In the genomic region with DNA sequence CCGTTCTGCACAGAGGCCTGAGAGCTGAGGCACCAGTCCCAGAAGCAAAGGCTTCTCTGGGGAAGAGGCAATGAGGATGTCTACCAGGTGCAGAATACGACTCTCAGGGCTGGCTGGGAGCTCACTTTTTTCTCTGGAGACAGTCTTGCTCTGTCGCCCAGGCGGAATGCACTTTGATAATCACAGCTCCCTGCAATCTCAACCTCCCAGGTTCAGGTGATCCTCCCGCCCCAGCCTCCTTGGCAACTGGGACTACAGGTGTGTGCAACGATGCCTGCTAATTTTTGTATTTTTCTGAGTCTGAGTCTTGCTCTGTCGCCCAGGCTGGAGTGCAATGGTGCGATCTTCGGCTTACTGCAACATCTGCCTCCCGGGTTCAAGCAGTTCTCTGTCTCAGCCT, we compare ENCODE assay signal across 22 cellular contexts.
"Had no signal": no experiment of that assay in that cellular context is flagged by ENCODE, and none has a peak within 500 bp of the region (broad histone marks: within the 10 kb centered on the region; RNA-seq: fewer than 3 reads in every experiment).

No MANE protein-coding gene starts in this region.

- H3K9me3 ChIP-seq: gastrocnemius medialis, ovary, psoas muscle, thoracic aorta, upper lobe of left lung had no signal

- H3K4me3 ChIP-seq: coronary artery, gastrocnemius medialis, ovary, psoas muscle, thoracic aorta, upper lobe of left lung had no signal

- H3K4me1 Mint-ChIP-seq: activated CD4-positive, alpha-beta T cell treated with anti-CD3 and anti-CD28 coated beads, Interleukin-2, amount 10 ng/mL, durations not matched to agents 24 days and 14 days; activated naive CD8-positive, alpha-beta T cell treated with anti-CD3 and anti-CD28 coated beads, Interleukin-2, amount 50 U/mL, for 24 hours; central memory CD8-positive, alpha-beta T cell had no signal

- ATAC-seq: activated CD8-positive, alpha-beta T cell treated with anti-CD3 and anti-CD28 coated beads, Interleukin-2, amount 10 ng/mL, durations not matched to agents 7 days and 5 days; activated naive CD8-positive, alpha-beta T cell treated with anti-CD3 and anti-CD28 coated beads, Interleukin-2, amount 50 U/mL, for 24 hours; activated T-cell treated with anti-CD3 and anti-CD28 coated beads, Interleukin-2, amount 50 U/mL, for 4 hours; gastrocnemius medialis; left ventricle myocardium superior; psoas muscle; right cardiac atrium; stimulated activated memory B cell treated with anti-CD40 and anti-IgM and Interleukin-4, amounts not matched to agents 10 μg/mL and 1 μg/mL and 100 μg/mL, for 72 hours; T-cell had no signal

- H3K27me3 Mint-ChIP-seq: activated CD4-positive, alpha-beta T cell treated with anti-CD3 and anti-CD28 coated beads, Interleukin-2, amount 10 ng/mL, durations not matched to agents 24 days and 14 days; activated naive CD8-positive, alpha-beta T cell treated with anti-CD3 and anti-CD28 coated beads, Interleukin-2, amount 50 U/mL, for 24 hours; central memory CD8-positive, alpha-beta T cell; memory B cell; stimulated activated memory B cell treated with anti-CD40 and anti-IgM and Interleukin-4, amounts not matched to agents 10 μg/mL and 1 μg/mL and 100 μg/mL, for 72 hours; T-cell had no signal

- H3K27me3 ChIP-seq: gastrocnemius medialis, ovary, upper lobe of left lung had no signal

- DNase-seq: activated CD4-positive, alpha-beta T cell treated with anti-CD3 and anti-CD28 coated beads, Interleukin-2, amount 10 ng/mL, durations not matched to agents 24 days and 14 days; activated CD8-positive, alpha-beta T cell treated with anti-CD3 and anti-CD28 coated beads, Interleukin-2, amount 10 ng/mL, durations not matched to agents 7 days and 5 days; activated naive CD4-positive, alpha-beta T cell treated with anti-CD3 and anti-CD28 coated beads for 36 hours; activated naive CD8-positive, alpha-beta T cell treated with anti-CD3 and anti-CD28 coated beads, Interleukin-2, amount 50 U/mL, for 24 hours; activated T-cell treated with anti-CD3 and anti-CD28 coated beads, Interleukin-2, amount 50 U/mL, for 4 hours; aorta; gastrocnemius medialis; kidney glomerular epithelial cell; left ventricle myocardium superior; ovary; small intestine; stimulated activated CD4-positive, alpha-beta T cell treated with anti-CD3 and anti-CD28 coated beads, Interleukin-4, amount 100 ng/mL, for 4 hours; T-cell had no signal

- H3K27ac ChIP-seq: coronary artery, gastrocnemius medialis, ovary, psoas muscle, thoracic aorta had no signal

- H3K36me3 ChIP-seq: ovary had no signal

- H3K27ac Mint-ChIP-seq: activated CD4-positive, alpha-beta T cell treated with anti-CD3 and anti-CD28 coated beads, Interleukin-2, amount 10 ng/mL, durations not matched to agents 24 days and 14 days; activated CD8-positive, alpha-beta T cell treated with anti-CD3 and anti-CD28 coated beads, Interleukin-2, amount 10 ng/mL, durations not matched to agents 7 days and 5 days; activated naive CD4-positive, alpha-beta T cell treated with anti-CD3 and anti-CD28 coated beads for 36 hours; activated naive CD8-positive, alpha-beta T cell treated with anti-CD3 and anti-CD28 coated beads, Interleukin-2, amount 50 U/mL, for 24 hours; T-cell had no signal

- H3K9me3 Mint-ChIP-seq: activated CD4-positive, alpha-beta T cell treated with anti-CD3 and anti-CD28 coated beads, Interleukin-2, amount 10 ng/mL, durations not matched to agents 24 days and 14 days; activated naive CD4-positive, alpha-beta T cell treated with anti-CD3 and anti-CD28 coated beads for 36 hours; activated naive CD8-positive, alpha-beta T cell treated with anti-CD3 and anti-CD28 coated beads, Interleukin-2, amount 50 U/mL, for 24 hours; activated T-cell treated with anti-CD3 and anti-CD28 coated beads, Interleukin-2, amount 50 U/mL, for 4 hours; central memory CD8-positive, alpha-beta T cell; memory B cell; neural crest cell; stimulated activated memory B cell treated with anti-CD40 and anti-IgM and Interleukin-4, amounts not matched to agents 10 μg/mL and 1 μg/mL and 100 μg/mL, for 72 hours; T-cell had no signal

- H3K4me3 Mint-ChIP-seq: activated CD4-positive, alpha-beta T cell treated with anti-CD3 and anti-CD28 coated beads, Interleukin-2, amount 10 ng/mL, durations not matched to agents 24 days and 14 days; activated CD8-positive, alpha-beta T cell treated with anti-CD3 and anti-CD28 coated beads, Interleukin-2, amount 10 ng/mL, durations not matched to agents 7 days and 5 days; activated naive CD4-positive, alpha-beta T cell treated with anti-CD3 and anti-CD28 coated beads for 36 hours; activated naive CD8-positive, alpha-beta T cell treated with anti-CD3 and anti-CD28 coated beads, Interleukin-2, amount 50 U/mL, for 24 hours; activated T-cell treated with anti-CD3 and anti-CD28 coated beads, Interleukin-2, amount 50 U/mL, for 4 hours; central memory CD8-positive, alpha-beta T cell; memory B cell; neural crest cell; stimulated activated memory B cell treated with anti-CD40 and anti-IgM and Interleukin-4, amounts not matched to agents 10 μg/mL and 1 μg/mL and 100 μg/mL, for 72 hours; T-cell had no signal
